In genomic region chr1:217373761-217374701, GRCh38 we compare ENCODE assay signal across 32 cellular contexts.
"Had no signal": no experiment of that assay in that cellular context is flagged by ENCODE, and none has a peak within 500 bp of the region (broad histone marks: within the 10 kb centered on the region; RNA-seq: fewer than 3 reads in every experiment).

No MANE protein-coding gene starts in this region.

- H3K4me1 Mint-ChIP-seq: activated naive CD8-positive, alpha-beta T cell treated with anti-CD3 and anti-CD28 coated beads, Interleukin-2, amount 50 U/mL, for 24 hours; neural crest cell had no signal

- H3K27me3 ChIP-seq: gastrocnemius medialis, right atrium auricular region, stomach, tibial artery had no signal

- H3K27ac Mint-ChIP-seq: activated CD4-positive, alpha-beta memory T cell treated with anti-CD3 and anti-CD28 coated beads, Interleukin-2, amount 10 ng/mL, durations not matched to agents 7 days and 5 days; activated CD4-positive, alpha-beta T cell treated with anti-CD3 and anti-CD28 coated beads, Interleukin-2, amount 10 ng/mL, durations not matched to agents 7 days and 5 days; activated naive CD8-positive, alpha-beta T cell treated with anti-CD3 and anti-CD28 coated beads, Interleukin-2, amount 50 U/mL, for 24 hours; activated T-cell treated with anti-CD3 and anti-CD28 coated beads, Interleukin-2, amount 50 U/mL, for 24 hours; dendritic cell treated with granulocyte-macrophage colony-stimulating factor and Interleukin-4, amounts not matched to agents 40 ng/mL and 50 ng/mL, for 4 days; memory B cell; naive thymus-derived CD4-positive, alpha-beta T cell; stimulated activated naive B cell treated with anti-CD40 and anti-IgM and Interleukin-4, amounts not matched to agents 10 μg/mL and 1 μg/mL and 100 μg/mL, for 72 hours; T-helper 1 cell treated with Interleukin-12 subunit alpha and Interleukin-12 subunit beta and Interleukin-4 antibody, amounts not matched to agents 30 μg/mL and 1 μg/mL, for 36 hours had no signal

- H3K4me3 Mint-ChIP-seq: activated CD4-positive, alpha-beta memory T cell treated with anti-CD3 and anti-CD28 coated beads, Interleukin-2, amount 10 ng/mL, durations not matched to agents 7 days and 5 days; activated CD4-positive, alpha-beta T cell treated with anti-CD3 and anti-CD28 coated beads, Interleukin-2, amount 10 ng/mL, durations not matched to agents 7 days and 5 days; activated naive CD8-positive, alpha-beta T cell treated with anti-CD3 and anti-CD28 coated beads, Interleukin-2, amount 50 U/mL, for 24 hours; activated T-cell treated with anti-CD3 and anti-CD28 coated beads, Interleukin-2, amount 50 U/mL, for 24 hours; central memory CD8-positive, alpha-beta T cell; dendritic cell treated with granulocyte-macrophage colony-stimulating factor and Interleukin-4, amounts not matched to agents 40 ng/mL and 50 ng/mL, for 4 days; memory B cell; naive thymus-derived CD4-positive, alpha-beta T cell; neural crest cell; stimulated activated naive B cell treated with anti-CD40 and anti-IgM and Interleukin-4, amounts not matched to agents 10 μg/mL and 1 μg/mL and 100 μg/mL, for 72 hours; T-helper 1 cell treated with Interleukin-12 subunit alpha and Interleukin-12 subunit beta and Interleukin-4 antibody, amounts not matched to agents 30 μg/mL and 1 μg/mL, for 36 hours had no signal

- DNase-seq: activated CD4-positive, alpha-beta memory T cell treated with anti-CD3 and anti-CD28 coated beads, Interleukin-2, amount 10 ng/mL, durations not matched to agents 7 days and 5 days; activated CD4-positive, alpha-beta T cell treated with anti-CD3 and anti-CD28 coated beads for 1 hour; activated CD4-positive, alpha-beta T cell treated with anti-CD3 and anti-CD28 coated beads, Interleukin-2, amount 10 ng/mL, durations not matched to agents 7 days and 5 days; activated CD8-positive, alpha-beta memory T cell treated with anti-CD3 and anti-CD28 coated beads, Interleukin-2, amount 50 U/mL, for 48 hours; activated gamma-delta T cell; activated naive CD4-positive, alpha-beta T cell treated with anti-CD3 and anti-CD28 coated beads, Interleukin-2, amount 50 U/mL, for 16 hours; activated naive CD8-positive, alpha-beta T cell treated with anti-CD3 and anti-CD28 coated beads, Interleukin-2, amount 50 U/mL, for 24 hours; activated T-cell treated with anti-CD3 and anti-CD28 coated beads, Interleukin-2, amount 50 U/mL, for 24 hours; effector CD8-positive, alpha-beta T cell; gastrocnemius medialis; glutamatergic neuron; midbrain; naive thymus-derived CD4-positive, alpha-beta T cell; occipital lobe; psoas muscle; stimulated activated CD4-positive, alpha-beta T cell treated with anti-CD3 and anti-CD28 coated beads, Interleukin-1b, Interleukin-23, amount 100 ng/mL, for 48 hours; stimulated activated CD4-positive, alpha-beta T cell treated with anti-CD3 and anti-CD28 coated beads, Interleukin-4, amount 100 ng/mL, for 4 hours; stimulated activated CD8-positive, alpha-beta memory T cell treated with anti-CD3 and anti-CD28 coated beads, Interleukin-4, amount 100 ng/mL, for 48 hours; stimulated activated naive B cell treated with anti-CD40 and anti-IgM and Interleukin-4, amounts not matched to agents 10 μg/mL and 1 μg/mL and 100 μg/mL, for 72 hours; stomach; SW 1271; T1000; tibial artery; WERI-Rb-1 had no signal

- H3K36me3 Mint-ChIP-seq: stimulated activated naive B cell treated with anti-CD40 and anti-IgM and Interleukin-4, amounts not matched to agents 10 μg/mL and 1 μg/mL and 100 μg/mL, for 72 hours had no signal

- H3K36me3 ChIP-seq: gastrocnemius medialis, right atrium auricular region, stomach, tibial artery, WERI-Rb-1 had no signal

- H3K27me3 Mint-ChIP-seq: activated CD4-positive, alpha-beta memory T cell treated with anti-CD3 and anti-CD28 coated beads, Interleukin-2, amount 10 ng/mL, durations not matched to agents 7 days and 5 days; activated CD4-positive, alpha-beta T cell treated with anti-CD3 and anti-CD28 coated beads, Interleukin-2, amount 10 ng/mL, durations not matched to agents 7 days and 5 days; activated T-cell treated with anti-CD3 and anti-CD28 coated beads, Interleukin-2, amount 50 U/mL, for 24 hours; dendritic cell treated with granulocyte-macrophage colony-stimulating factor and Interleukin-4, amounts not matched to agents 40 ng/mL and 50 ng/mL, for 4 days; stimulated activated naive B cell treated with anti-CD40 and anti-IgM and Interleukin-4, amounts not matched to agents 10 μg/mL and 1 μg/mL and 100 μg/mL, for 72 hours had no signal

- ATAC-seq: activated naive CD8-positive, alpha-beta T cell treated with anti-CD3 and anti-CD28 coated beads, Interleukin-2, amount 50 U/mL, for 24 hours; gastrocnemius medialis; naive thymus-derived CD4-positive, alpha-beta T cell; psoas muscle; stimulated activated naive B cell treated with anti-CD40 and anti-IgM and Interleukin-4, amounts not matched to agents 10 μg/mL and 1 μg/mL and 100 μg/mL, for 72 hours had no signal

- H3K4me3 ChIP-seq: gastrocnemius medialis, psoas muscle, right atrium auricular region, smooth muscle cell, stomach, tibial artery had no signal

- H3K9me3 ChIP-seq: gastrocnemius medialis had no signal

- H3K4me1 ChIP-seq: gastrocnemius medialis, parathyroid adenoma, psoas muscle, right atrium auricular region, stomach, tibial artery had no signal

- H3K9ac ChIP-seq: parathyroid adenoma had no signal
